In genomic region chr19:7442423-7442822, GRCh38 we compare ENCODE assay signal across 20 cellular contexts. TPM values are rescaled to one million over a fixed set of nuclear protein-coding genes. Genes with fewer than 3 reads are reported as not detected.
A peak's percentile ranks its signal among the peaks of the same experiment; 100 is the strongest.
DNase-seq lines count a peak whose midpoint lies in the region; ATAC-seq and TF ChIP-seq lines count a peak whose summit lies in the region.
"Had no signal": no experiment of that assay in that cellular context is flagged by ENCODE, and none has a peak within 500 bp of the region (broad histone marks: within the 10 kb centered on the region; RNA-seq: fewer than 3 reads in every experiment).

No MANE protein-coding gene starts in this region.

- peaks cover 43% of the 10 kb centered on the region for H3K36me3 Mint-ChIP-seq in activated CD4-positive, alpha-beta T cell treated with anti-CD3 and anti-CD28 coated beads, Interleukin-2, amount 10 ng/mL, durations not matched to agents 7 days and 5 days (ENCODE audit: low read depth)

- no peaks in the 10 kb centered on the region for H3K9me3 Mint-ChIP-seq in stimulated activated naive CD8-positive, alpha-beta T cell treated with anti-CD3 and anti-CD28 coated beads, Interleukin-15, amount 100 ng/mL, for 72 hours
- no peaks in the 10 kb centered on the region for H3K9me3 Mint-ChIP-seq in activated CD4-positive, alpha-beta T cell treated with anti-CD3 and anti-CD28 coated beads, Interleukin-2, amount 10 ng/mL, durations not matched to agents 7 days and 5 days
- H3K9me3 Mint-ChIP-seq: activated naive CD8-positive, alpha-beta T cell treated with anti-CD3 and anti-CD28 coated beads, Interleukin-2, amount 10 ng/mL, durations not matched to agents 7 days and 5 days; nephron; T-helper 2 cell treated with Interferon-gamma antibody and Interleukin-4, amounts not matched to agents 5 μg/mL and 100 μg/mL, for 36 hours had no signal

- CTCF ChIA-PET in activated CD4-positive, alpha-beta T cell treated with anti-CD3 and anti-CD28 coated beads, Interleukin-2, amount 10 ng/mL, durations not matched to agents 7 days and 5 days (lab: Charles Lee), result interaction anchor here (0.6 kb wide), 1 partner anchor 47 kb away, joined by 3 read pairs; no protein-coding TSS in a partner anchor

- peak overlapping the region; percentile 54 for H3K27ac ChIP-seq in layer of hippocampus (ENCODE audit: low read depth, low read length)
- H3K27ac ChIP-seq in WERI-Rb-1, result no peak overlapping the region
- H3K27ac ChIP-seq: cardiac muscle cell, SJCRH30, thoracic aorta had no signal

- H3K9me3 ChIP-seq in WERI-Rb-1 (ENCODE audit: severe bottlenecking), result no peaks in the 10 kb centered on the region
- H3K9me3 ChIP-seq: SJCRH30, thoracic aorta had no signal

- no peak for ATAC-seq in stimulated activated naive CD8-positive, alpha-beta T cell treated with anti-CD3 and anti-CD28 coated beads, Interleukin-15, amount 100 ng/mL, for 72 hours
- ATAC-seq in stimulated activated naive CD8-positive, alpha-beta T cell treated with anti-CD3 and anti-CD28 coated beads, Interleukin-15, Interleukin-2, amounts not matched to agents 100 U/mL and 50 U/mL, for 24 hours, result no peak

- no peak overlapping the region for H3K4me3 Mint-ChIP-seq in stimulated activated naive CD8-positive, alpha-beta T cell treated with anti-CD3 and anti-CD28 coated beads, Interleukin-15, amount 100 ng/mL, for 72 hours
- no peak overlapping the region for H3K4me3 Mint-ChIP-seq in activated CD4-positive, alpha-beta T cell treated with anti-CD3 and anti-CD28 coated beads, Interleukin-2, amount 10 ng/mL, durations not matched to agents 7 days and 5 days
- H3K4me3 Mint-ChIP-seq: activated naive CD8-positive, alpha-beta T cell treated with anti-CD3 and anti-CD28 coated beads, Interleukin-2, amount 10 ng/mL, durations not matched to agents 7 days and 5 days; nephron; T-helper 2 cell treated with Interferon-gamma antibody and Interleukin-4, amounts not matched to agents 5 μg/mL and 100 μg/mL, for 36 hours had no signal

- no peak for DNase-seq in stimulated activated naive CD8-positive, alpha-beta T cell treated with anti-CD3 and anti-CD28 coated beads, Interleukin-15, amount 100 ng/mL, for 72 hours
- DNase-seq in stimulated activated naive CD8-positive, alpha-beta T cell treated with anti-CD3 and anti-CD28 coated beads, Interleukin-15, Interleukin-2, amounts not matched to agents 100 U/mL and 50 U/mL, for 24 hours, result no peak
- peak; percentile 47 to 51 for DNase-seq in cardiac fibroblast (ENCODE audit: low read depth in 2 of 2)
- no peak for DNase-seq in WERI-Rb-1
- no peak for DNase-seq in activated CD4-positive, alpha-beta T cell treated with anti-CD3 and anti-CD28 coated beads, Interleukin-2, amount 10 ng/mL, durations not matched to agents 7 days and 5 days
- DNase-seq in DMS53 (lab: John Stamatoyannopoulos, UW), result no peak
- no peak for DNase-seq in cerebellar cortex (ENCODE audit: low spot score)
- DNase-seq: activated CD4-positive, alpha-beta T cell treated with anti-CD3 and anti-CD28 coated beads for 1 hour; activated CD8-positive, alpha-beta memory T cell treated with anti-CD3 and anti-CD28 coated beads, Interleukin-2, amount 50 U/mL, for 48 hours; activated naive CD8-positive, alpha-beta T cell treated with anti-CD3 and anti-CD28 coated beads, Interleukin-2, amount 10 ng/mL, durations not matched to agents 7 days and 5 days; AML-193; NCI-H1417; retina had no signal

- no peaks in the 10 kb centered on the region for H3K4me1 Mint-ChIP-seq in stimulated activated naive CD8-positive, alpha-beta T cell treated with anti-CD3 and anti-CD28 coated beads, Interleukin-15, amount 100 ng/mL, for 72 hours
- H3K4me1 Mint-ChIP-seq in activated CD4-positive, alpha-beta T cell treated with anti-CD3 and anti-CD28 coated beads, Interleukin-2, amount 10 ng/mL, durations not matched to agents 7 days and 5 days, result no peaks in the 10 kb centered on the region
- H3K4me1 Mint-ChIP-seq: activated naive CD8-positive, alpha-beta T cell treated with anti-CD3 and anti-CD28 coated beads, Interleukin-2, amount 10 ng/mL, durations not matched to agents 7 days and 5 days; nephron had no signal

- no peak for TF ChIP-seq CTCF in cardiac fibroblast (IDR thresholded peaks at IDR 0.05; ENCODE audit: low read depth, low read length)
- TF ChIP-seq CTCF in WERI-Rb-1 (IDR thresholded peaks at IDR 0.05; ENCODE audit: low read depth, low read length), result no peak

- H3K27ac Mint-ChIP-seq in stimulated activated naive CD8-positive, alpha-beta T cell treated with anti-CD3 and anti-CD28 coated beads, Interleukin-15, amount 100 ng/mL, for 72 hours, result peak overlapping the region; percentile 35 to 47
- no peak overlapping the region for H3K27ac Mint-ChIP-seq in activated CD4-positive, alpha-beta T cell treated with anti-CD3 and anti-CD28 coated beads, Interleukin-2, amount 10 ng/mL, durations not matched to agents 7 days and 5 days
- H3K27ac Mint-ChIP-seq: activated naive CD8-positive, alpha-beta T cell treated with anti-CD3 and anti-CD28 coated beads, Interleukin-2, amount 10 ng/mL, durations not matched to agents 7 days and 5 days; nephron; T-helper 2 cell treated with Interferon-gamma antibody and Interleukin-4, amounts not matched to agents 5 μg/mL and 100 μg/mL, for 36 hours had no signal

- H3K36me3 ChIP-seq in WERI-Rb-1, result peaks cover 36% of the 10 kb centered on the region

- no peaks in the 10 kb centered on the region for H3K27me3 Mint-ChIP-seq in stimulated activated naive CD8-positive, alpha-beta T cell treated with anti-CD3 and anti-CD28 coated beads, Interleukin-15, amount 100 ng/mL, for 72 hours
- no peaks in the 10 kb centered on the region for H3K27me3 Mint-ChIP-seq in activated CD4-positive, alpha-beta T cell treated with anti-CD3 and anti-CD28 coated beads, Interleukin-2, amount 10 ng/mL, durations not matched to agents 7 days and 5 days
- H3K27me3 Mint-ChIP-seq: activated naive CD8-positive, alpha-beta T cell treated with anti-CD3 and anti-CD28 coated beads, Interleukin-2, amount 10 ng/mL, durations not matched to agents 7 days and 5 days had no signal

- H3K27me3 ChIP-seq in layer of hippocampus (ENCODE audit: control insufficient read depth, insufficient read depth, low read length) (no peaks in the 10 kb centered on the region), WERI-Rb-1 (ENCODE audit: insufficient read depth, low read depth, severe bottlenecking) (no peaks in the 10 kb centered on the region)
- H3K27me3 ChIP-seq: cardiac muscle cell, SJCRH30 had no signal

- H3K4me3 ChIP-seq in cardiac fibroblast (replicated peaks in 1 of 2; ENCODE audit: low read depth in 2 of 2, low read length in 2 of 2) (no peak overlapping the region), WERI-Rb-1 (ENCODE audit: low read depth, low read length) (no peak overlapping the region)
- H3K4me3 ChIP-seq: cardiac muscle cell, lung, SJCRH30, thoracic aorta had no signal

- POLR2A ChIA-PET in activated CD4-positive, alpha-beta T cell treated with anti-CD3 and anti-CD28 coated beads, Interleukin-2, amount 10 ng/mL, durations not matched to agents 7 days and 5 days (lab: Charles Lee), result no interaction called here

RNA-seq across cellular contexts. Expression of gene PEX11G, which starts 46.4 kb away (rescaled TPM):
- total RNA-seq in activated CD4-positive, alpha-beta T cell treated with anti-CD3 and anti-CD28 coated beads, Interleukin-2, amount 10 ng/mL, durations not matched to agents 7 days and 5 days, result under 1 TPM; 0.46 to 0.67 TPM
- total RNA-seq: SJCRH30 had no signal

Comparison
In these comparisons a context has a peak if more than half of its experiments do, and no peak if none do; other contexts are left out.
1. DNase-seq: peak in cardiac fibroblast (2 of 2); none in stimulated activated naive CD8-positive, alpha-beta T cell treated with anti-CD3 and anti-CD28 coated beads, Interleukin-15, amount 100 ng/mL, for 72 hours (0 of 2), stimulated activated naive CD8-positive, alpha-beta T cell treated with anti-CD3 and anti-CD28 coated beads, Interleukin-15, Interleukin-2, amounts not matched to agents 100 U/mL and 50 U/mL, for 24 hours (single experiment), WERI-Rb-1 (single experiment), activated CD4-positive, alpha-beta T cell treated with anti-CD3 and anti-CD28 coated beads, Interleukin-2, amount 10 ng/mL, durations not matched to agents 7 days and 5 days (single experiment), DMS53 (single experiment) and cerebellar cortex (single experiment).